ENCODE assay signal across 1 cellular context in the genomic region with DNA sequence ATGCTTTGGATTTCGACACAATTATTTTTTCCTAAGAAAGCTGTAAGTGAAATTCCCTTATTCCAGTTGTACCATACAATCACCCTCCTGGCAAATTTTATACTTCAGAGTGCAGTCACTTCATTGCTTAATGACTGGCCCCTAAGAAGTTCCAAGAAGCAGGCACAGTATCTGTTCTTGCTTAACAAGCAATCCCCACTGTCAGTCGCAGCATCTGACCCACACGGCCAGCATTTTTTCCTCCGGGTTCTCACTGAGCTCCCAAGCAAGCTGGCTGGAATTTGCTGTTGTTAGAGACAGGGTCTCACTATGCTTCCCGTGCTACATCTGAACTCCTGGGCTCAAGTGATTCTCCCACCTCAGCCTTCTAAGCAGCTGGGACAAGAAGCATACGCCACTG.
TF ChIP-seq lines count a peak whose summit lies in the region.

No MANE protein-coding gene starts in this region.

TF ChIP-seq in WTC11, 78 proteins besides CTCF, POLR2A, EP300 and RAD21 (continued from another document):
- TF ChIP-seq, protein P1, sequence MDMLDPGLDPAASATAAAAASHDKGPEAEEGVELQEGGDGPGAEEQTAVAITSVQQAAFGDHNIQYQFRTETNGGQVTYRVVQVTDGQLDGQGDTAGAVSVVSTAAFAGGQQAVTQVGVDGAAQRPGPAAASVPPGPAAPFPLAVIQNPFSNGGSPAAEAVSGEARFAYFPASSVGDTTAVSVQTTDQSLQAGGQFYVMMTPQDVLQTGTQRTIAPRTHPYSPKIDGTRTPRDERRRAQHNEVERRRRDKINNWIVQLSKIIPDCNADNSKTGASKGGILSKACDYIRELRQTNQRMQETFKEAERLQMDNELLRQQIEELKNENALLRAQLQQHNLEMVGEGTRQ (CRISPR knock-in tag; IDR thresholded peaks at IDR 0.05) = no peak
- no peak for TF ChIP-seq RORB (CRISPR knock-in tag; IDR thresholded peaks at IDR 0.05)
- TF ChIP-seq FOXJ3 (CRISPR knock-in tag; IDR thresholded peaks at IDR 0.05; ENCODE audit: borderline replicate concordance) = no peak
- TF ChIP-seq ZNF423 (CRISPR knock-in tag; IDR thresholded peaks at IDR 0.05) = no peak
- TF ChIP-seq ELF4 (CRISPR knock-in tag; IDR thresholded peaks at IDR 0.05; ENCODE audit: low read depth) = no peak
- TF ChIP-seq ZNF219 (CRISPR knock-in tag; IDR thresholded peaks at IDR 0.05; ENCODE audit: borderline replicate concordance) = no peak
- TF ChIP-seq, protein P2, sequence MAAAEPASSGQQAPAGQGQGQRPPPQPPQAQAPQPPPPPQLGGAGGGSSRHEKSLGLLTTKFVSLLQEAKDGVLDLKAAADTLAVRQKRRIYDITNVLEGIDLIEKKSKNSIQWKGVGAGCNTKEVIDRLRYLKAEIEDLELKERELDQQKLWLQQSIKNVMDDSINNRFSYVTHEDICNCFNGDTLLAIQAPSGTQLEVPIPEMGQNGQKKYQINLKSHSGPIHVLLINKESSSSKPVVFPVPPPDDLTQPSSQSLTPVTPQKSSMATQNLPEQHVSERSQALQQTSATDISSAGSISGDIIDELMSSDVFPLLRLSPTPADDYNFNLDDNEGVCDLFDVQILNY (CRISPR knock-in tag; IDR thresholded peaks at IDR 0.05) = no peak
- no peak for TF ChIP-seq PRRX2 (CRISPR knock-in tag; IDR thresholded peaks at IDR 0.05)
- no peak for TF ChIP-seq ZNF671 (CRISPR knock-in tag; IDR thresholded peaks at IDR 0.05)
- no peak for TF ChIP-seq JUN (CRISPR knock-in tag; IDR thresholded peaks at IDR 0.05)
- no peak for TF ChIP-seq ZNF232 (CRISPR knock-in tag; IDR thresholded peaks at IDR 0.05)
- no peak for TF ChIP-seq ESRRA (CRISPR knock-in tag; IDR thresholded peaks at IDR 0.05; ENCODE audit: borderline replicate concordance)
- no peak for TF ChIP-seq NR1H2 (CRISPR knock-in tag; IDR thresholded peaks at IDR 0.05)
